Comparison of ENCODE assay signal across 8 cellular contexts in genomic region chr15:44726568-44727461, GRCh38.
DNase-seq lines count a peak whose midpoint lies in the region; ATAC-seq and TF ChIP-seq lines count a peak whose summit lies in the region.

No MANE protein-coding gene starts in this region.

- H3K4me3 Mint-ChIP-seq in activated naive CD8-positive, alpha-beta T cell treated with anti-CD3 and anti-CD28 coated beads, Interleukin-2, amount 50 U/mL, for 24 hours: peak overlapping the region; percentile 98

- H3K9ac ChIP-seq in SK-N-MC (ENCODE audit: insufficient read length): no peak overlapping the region

- ATAC-seq in GM18870 (IDR thresholded peaks at IDR 0.05; ENCODE audit: unreplicated experiment) (peak; percentile 29), HG03159 (IDR thresholded peaks at IDR 0.05; ENCODE audit: unreplicated experiment) (peak; percentile 27)
- ATAC-seq in activated naive CD8-positive, alpha-beta T cell treated with anti-CD3 and anti-CD28 coated beads, Interleukin-2, amount 50 U/mL, for 24 hours: peak; percentile 60

- H3K36me3 ChIP-seq in SK-N-MC (ENCODE audit: insufficient read depth, low read length): peaks cover 5% of the 10 kb centered on the region; the same call in 1 of the 2 replicates

- peak overlapping the region; percentile 88 for H3K27ac ChIP-seq in SK-N-MC

- H3K36me3 Mint-ChIP-seq in activated naive CD8-positive, alpha-beta T cell treated with anti-CD3 and anti-CD28 coated beads, Interleukin-2, amount 50 U/mL, for 24 hours (ENCODE audit: low read depth): peaks cover 21% of the 10 kb centered on the region

- no peaks in the 10 kb centered on the region for H3K9me3 ChIP-seq in SK-N-MC (ENCODE audit: low read depth, low read length)

- H3K27me3 Mint-ChIP-seq in activated naive CD8-positive, alpha-beta T cell treated with anti-CD3 and anti-CD28 coated beads, Interleukin-2, amount 50 U/mL, for 24 hours: peaks cover 2% of the 10 kb centered on the region

- peak overlapping the region; percentile 51 for H3K4me3 ChIP-seq in SK-N-MC

- no peaks in the 10 kb centered on the region for H3K9me3 Mint-ChIP-seq in activated naive CD8-positive, alpha-beta T cell treated with anti-CD3 and anti-CD28 coated beads, Interleukin-2, amount 50 U/mL, for 24 hours

- DNase-seq in AG09319 (ENCODE audit: extremely low read depth, low read depth) (peak; percentile 77), SK-N-MC (ENCODE audit: low read depth, low spot score) (peak; percentile 47), hepatic stellate cell (ENCODE audit: low spot score) (peak; percentile 61), NCI-H526 (lab: John Stamatoyannopoulos, UW) (no peak)
- peak; percentile 71 for DNase-seq in activated naive CD8-positive, alpha-beta T cell treated with anti-CD3 and anti-CD28 coated beads, Interleukin-2, amount 50 U/mL, for 24 hours
- peak; percentile 48 to 71 for DNase-seq in stimulated activated CD4-positive, alpha-beta T cell treated with anti-CD3 and anti-CD28 coated beads, Interleukin-2, amount 100 ng/mL, for 24 hours

- TF ChIP-seq CTCF in AG09319 (IDR thresholded peaks at IDR 0.05; ENCODE audit: low read depth, low read length): no peak; the same call in 1 of the 2 replicates

- H3K27ac Mint-ChIP-seq in activated naive CD8-positive, alpha-beta T cell treated with anti-CD3 and anti-CD28 coated beads, Interleukin-2, amount 50 U/mL, for 24 hours: peak overlapping the region; percentile 98

- H3K4me1 Mint-ChIP-seq in activated naive CD8-positive, alpha-beta T cell treated with anti-CD3 and anti-CD28 coated beads, Interleukin-2, amount 50 U/mL, for 24 hours: peaks cover 76% of the 10 kb centered on the region

Comparison
In these comparisons a context has a peak if more than half of its experiments do, and no peak if none do; other contexts are left out.
1. DNase-seq: peak in AG09319 (single experiment), SK-N-MC (single experiment), activated naive CD8-positive, alpha-beta T cell treated with anti-CD3 and anti-CD28 coated beads, Interleukin-2, amount 50 U/mL, for 24 hours (single experiment), hepatic stellate cell (single experiment) and stimulated activated CD4-positive, alpha-beta T cell treated with anti-CD3 and anti-CD28 coated beads, Interleukin-2, amount 100 ng/mL, for 24 hours (2 of 2); none in NCI-H526 (0 of 2).
2. Peak in every context shown above with its lines, with median percentiles within 50 percentile points of each other: ATAC-seq.